Comparison of ENCODE assay signal across 11 cellular contexts in genomic region chr1:154351363-154352068, GRCh38. TPM values are rescaled to one million over a fixed set of nuclear protein-coding genes. Genes with fewer than 3 reads are reported as not detected.
A peak's percentile ranks its signal among the peaks of the same experiment; 100 is the strongest.
DNase-seq lines count a peak whose midpoint lies in the region; ATAC-seq and TF ChIP-seq lines count a peak whose summit lies in the region.
"Had no signal": no experiment of that assay in that cellular context is flagged by ENCODE, and none has a peak within 500 bp of the region (broad histone marks: within the 10 kb centered on the region; RNA-seq: fewer than 3 reads in every experiment).

No MANE protein-coding gene starts in this region.

- in situ Hi-C loops in GM13976 (cut with MboI; ENCODE audit: low sequenced_read_pairs, unreplicated experiment) = no loop called here

- H3K4me3 Mint-ChIP-seq in immature natural killer cell = peak overlapping the region in 3 of 5 donors; percentile 30 to 48 (median 44)

- H3K9me3 Mint-ChIP-seq in immature natural killer cell = no peaks in the 10 kb centered on the region

- H3K27ac Mint-ChIP-seq in immature natural killer cell = peak overlapping the region in 1 of 6 donors; percentile 53

- peaks cover 7 to 9% (median 8%) of the 10 kb centered on the region in 3 donors for H3K27me3 Mint-ChIP-seq in immature natural killer cell (ENCODE audit: low read depth in 3 of 3)

- no peak for ATAC-seq in GM18520 (IDR thresholded peaks at IDR 0.05; ENCODE audit: unreplicated experiment)
- no peak for ATAC-seq in omental fat pad (ENCODE audit: low FRiP score)

- DNase-seq in AG20443 (ENCODE audit: low spot score) (peak; percentile 6), GM13976 (ENCODE audit: low spot score) (peak; percentile 2), NCI-H774 (lab: John Stamatoyannopoulos, UW) (peak; percentile 54), immature natural killer cell (no peak), omental fat pad (ENCODE audit: low spot score) (no peak), HUDEP-2 (lab: John Stamatoyannopoulos, UW; ENCODE audit: unreplicated experiment in 76 of 76) (no peak), superior temporal gyrus (ENCODE audit: extremely low spot score) (no peak)
- DNase-seq: activated naive CD4-positive, alpha-beta T cell had no signal

- H3K36me3 Mint-ChIP-seq in immature natural killer cell = peaks cover 10 to 30% (median 12%) of the 10 kb centered on the region in 3 donors

- peaks cover 18 to 30% of the 10 kb centered on the region in 2 donors for H3K4me1 Mint-ChIP-seq in immature natural killer cell

- TF ChIP-seq CTCF in GM13976 (IDR thresholded peaks at IDR 0.05; ENCODE audit: borderline replicate concordance, control extremely low read depth, extremely low read depth, insufficient read depth, missing control alignments) (no peak), omental fat pad (IDR thresholded peaks at IDR 0.05) (no peak)

RNA-seq across cellular contexts. Expression of gene ATP8B2, which starts 26.2 kb away (rescaled TPM):
- 10 to 100 TPM in 2 of 3 donors, 1 to 10 TPM in 1; 8.5 to 27.4 (median 16.5) TPM for polyA plus RNA-seq in immature natural killer cell
- total RNA-seq in omental fat pad = 10 to 100 TPM; 41.6 to 78.3 (median 51.0) TPM

RNA-seq across cellular contexts. Expression of gene AQP10, which starts 30.6 kb away (rescaled TPM):
- under 1 TPM in 1 of 3 donors, not detected in 2; 0.24 TPM for polyA plus RNA-seq in immature natural killer cell
- total RNA-seq in omental fat pad = under 1 TPM in 2 of 4 donors, not detected in 2; 0.25 to 0.37 TPM
- total RNA-seq: kidney; T-helper 1 cell treated with Interleukin-12 subunit alpha and Interleukin-12 subunit beta and Interleukin-4 antibody, amounts not matched to agents 30 ng/mL and 1 ng/mL, for 36 hours had no signal

RNA-seq across cellular contexts. Expression of gene IL6R, which starts 53.6 kb away (rescaled TPM):
- 1 to 10 TPM in 2 of 3 donors, under 1 TPM in 1; 0.50 to 4.2 (median 2.6) TPM for polyA plus RNA-seq in immature natural killer cell
- total RNA-seq in omental fat pad = 10 to 100 TPM; 41.1 to 98.1 (median 62.5) TPM

Comparison
In these comparisons a context has a peak if more than half of its experiments do, and no peak if none do; other contexts are left out.
1. DNase-seq: peak in AG20443 (single experiment), GM13976 (single experiment) and NCI-H774 (single experiment); none in immature natural killer cell (0 of 3), omental fat pad (single experiment), HUDEP-2 (0 of 76) and superior temporal gyrus (single experiment).